1 cellular context compared by ENCODE assay signal in genomic region chr19:5931251-5931650, GRCh38.
A peak's percentile ranks its signal among the peaks of the same experiment; 100 is the strongest.
TF ChIP-seq lines count a peak whose summit lies in the region.

No MANE protein-coding gene starts in this region.

TF ChIP-seq in K562, 482 proteins besides CTCF, POLR2A, EP300 and RAD21:
- TF ChIP-seq, protein P1, sequence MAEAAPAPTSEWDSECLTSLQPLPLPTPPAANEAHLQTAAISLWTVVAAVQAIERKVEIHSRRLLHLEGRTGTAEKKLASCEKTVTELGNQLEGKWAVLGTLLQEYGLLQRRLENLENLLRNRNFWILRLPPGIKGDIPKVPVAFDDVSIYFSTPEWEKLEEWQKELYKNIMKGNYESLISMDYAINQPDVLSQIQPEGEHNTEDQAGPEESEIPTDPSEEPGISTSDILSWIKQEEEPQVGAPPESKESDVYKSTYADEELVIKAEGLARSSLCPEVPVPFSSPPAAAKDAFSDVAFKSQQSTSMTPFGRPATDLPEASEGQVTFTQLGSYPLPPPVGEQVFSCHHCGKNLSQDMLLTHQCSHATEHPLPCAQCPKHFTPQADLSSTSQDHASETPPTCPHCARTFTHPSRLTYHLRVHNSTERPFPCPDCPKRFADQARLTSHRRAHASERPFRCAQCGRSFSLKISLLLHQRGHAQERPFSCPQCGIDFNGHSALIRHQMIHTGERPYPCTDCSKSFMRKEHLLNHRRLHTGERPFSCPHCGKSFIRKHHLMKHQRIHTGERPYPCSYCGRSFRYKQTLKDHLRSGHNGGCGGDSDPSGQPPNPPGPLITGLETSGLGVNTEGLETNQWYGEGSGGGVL (CRISPR knock-in tag; IDR thresholded peaks at IDR 0.05), result no peak
- 0 out of 2 replicates have a peak, but pooled peaks have one; percentile 20 for TF ChIP-seq POLR2G (IDR thresholded peaks at IDR 0.05; ENCODE audit: low read depth, low read length)
- TF ChIP-seq ZBTB17 (CRISPR knock-in tag; IDR thresholded peaks at IDR 0.05), result no peak
